In genomic region chr19:37655689-37656491, GRCh38 we compare ENCODE assay signal across 7 cellular contexts. TPM values are rescaled to one million over a fixed set of nuclear protein-coding genes. Genes with fewer than 3 reads are reported as not detected.
DNase-seq lines count a peak whose midpoint lies in the region; ATAC-seq and TF ChIP-seq lines count a peak whose summit lies in the region.

No MANE protein-coding gene starts in this region.

- H3K4me3 ChIP-seq in coronary artery: peak overlapping the region; percentile 72

- DNase-seq in NCI-H2171 (lab: John Stamatoyannopoulos, UW) (peak; percentile 91), coronary artery (ENCODE audit: low spot score) (peak; percentile 83), left lobe of liver (ENCODE audit: low spot score) (peak; percentile 88)
- DNase-seq in activated CD4-positive, alpha-beta T cell treated with anti-CD3 and anti-CD28 coated beads for 48 hours: peak; percentile 90
- peak; percentile 87 to 89 for DNase-seq in stimulated activated CD4-positive, alpha-beta T cell treated with anti-CD3 and anti-CD28 coated beads, Interleukin-2, amount 100 ng/mL, for 24 hours

- no peak for TF ChIP-seq CTCF in coronary artery (IDR thresholded peaks at IDR 0.05)

- H3K27ac ChIP-seq in coronary artery: peak overlapping the region; percentile 76 to 93

- ATAC-seq in GM18498 (IDR thresholded peaks at IDR 0.05; ENCODE audit: unreplicated experiment) (peak; percentile 68), HG02938 (IDR thresholded peaks at IDR 0.05; ENCODE audit: unreplicated experiment) (peak; percentile 50), left lobe of liver (peak; percentile 82)

RNA-seq across cellular contexts. Expression of gene ZFP30, which starts 0.6 kb away (rescaled TPM):
- total RNA-seq in left lobe of liver: 4.1 TPM

Comparison
In these comparisons a context has a peak if more than half of its experiments do, and no peak if none do; other contexts are left out.
1. Peak in every context shown above with its lines: DNase-seq, ATAC-seq, H3K4me3 ChIP-seq and H3K27ac ChIP-seq.